Comparison of ENCODE assay signal across 25 cellular contexts in the genomic region with DNA sequence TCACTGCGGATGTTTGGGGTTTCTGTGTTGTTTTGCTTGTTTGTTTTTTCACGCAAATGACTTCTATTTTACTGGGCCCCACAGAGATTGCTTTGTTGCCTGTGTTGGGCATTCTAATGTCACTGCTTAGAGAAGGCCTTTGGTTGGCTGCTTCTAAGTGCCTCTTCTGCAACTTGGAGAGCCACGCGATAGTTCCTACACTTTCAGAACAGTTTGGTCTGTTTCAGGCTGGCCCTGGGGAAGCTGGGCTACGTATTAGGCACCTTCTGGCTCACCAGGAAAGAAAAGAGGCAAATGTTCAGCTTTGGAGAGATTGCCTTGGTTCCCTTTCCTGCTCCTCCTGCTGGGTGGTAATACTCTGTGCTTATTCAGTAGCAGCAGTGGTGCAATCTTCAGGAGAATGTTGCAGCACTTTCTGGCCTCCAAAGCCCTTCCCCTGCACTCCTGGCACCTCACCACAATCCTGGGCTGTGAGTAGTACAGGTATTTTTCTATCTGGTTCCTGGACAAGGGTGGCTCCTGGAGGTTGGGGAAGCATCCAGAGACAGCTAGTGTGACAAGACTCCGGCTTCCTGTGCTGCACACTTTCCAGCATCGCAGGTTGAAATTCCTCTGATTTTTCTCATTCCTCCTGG. TPM values are rescaled to one million over a fixed set of nuclear protein-coding genes. Genes with fewer than 3 reads are reported as not detected.
A peak's percentile ranks its signal among the peaks of the same experiment; 100 is the strongest.
DNase-seq lines count a peak whose midpoint lies in the region; ATAC-seq and TF ChIP-seq lines count a peak whose summit lies in the region.
"Had no signal": no experiment of that assay in that cellular context is flagged by ENCODE, and none has a peak within 500 bp of the region (broad histone marks: within the 10 kb centered on the region; RNA-seq: fewer than 3 reads in every experiment).

No MANE protein-coding gene starts in this region.

- H3K4me1 ChIP-seq in mammary epithelial cell (ENCODE audit: insufficient read depth, low read length) (peaks cover 26% of the 10 kb centered on the region), neutrophil (ENCODE audit: control insufficient read depth in 1 of 2, insufficient read depth in 1 of 2, low read depth in 1 of 2, low read length in 1 of 2) (peaks cover 50 to 58% of the 10 kb centered on the region in 2 experiments)
- H3K4me1 ChIP-seq: psoas muscle had no signal

- no peak overlapping the region for H3K9ac ChIP-seq in mammary epithelial cell (ENCODE audit: insufficient read depth, low read length)
- H3K9ac ChIP-seq: KMS-11 had no signal

- no peaks in the 10 kb centered on the region for H3K79me2 ChIP-seq in mammary epithelial cell (ENCODE audit: insufficient read depth, low read length)

- intact Hi-C loops in mammary epithelial cell (cut with micrococcal nuclease), result no loop called here

- H3K36me3 ChIP-seq in mammary epithelial cell (ENCODE audit: insufficient read depth, low read length) (no peaks in the 10 kb centered on the region), neutrophil (no peaks in the 10 kb centered on the region)
- H3K36me3 ChIP-seq: tibial nerve had no signal

- DNase-seq in AML-193 (lab: John Stamatoyannopoulos, UW) (peak; percentile 9 to 12), NB4 (ENCODE audit: low read depth) (peak; percentile 44), mammary epithelial cell (peak; percentile 69), NCI-H187 treated with DMSO at 0.1 percent for 48 hours (lab: John Stamatoyannopoulos, UW) (no peak), mucosa of gallbladder (ENCODE audit: low spot score) (no peak)
- DNase-seq: DND-41; effector CD8-positive, alpha-beta T cell; glutamatergic neuron; left ventricle myocardium superior; NCI-H2107; NCI-H524; Right ventricle myocardium superior; small intestine; stimulated activated CD4-positive, alpha-beta T cell treated with anti-CD3 and anti-CD28 coated beads, Interleukin-2, amount 100 ng/mL, for 48 hours; stimulated activated naive CD4-positive, alpha-beta T cell treated with Interleukin-2 at 50 U/mL for 16 hours had no signal

- CTCF ChIA-PET in mammary epithelial cell (lab: Charles Lee; ENCODE audit: low non-redundant PET), result no interaction called here

- H3K4me3 ChIP-seq in NB4 (ENCODE audit: low read depth, low read length) (no peak overlapping the region), mammary epithelial cell (replicated peaks in 1 of 3; ENCODE audit: insufficient read depth in 1 of 3, low read depth in 2 of 3, low read length in 3 of 3) (no peak overlapping the region), neutrophil (ENCODE audit: low read depth in 1 of 2, low read length in 1 of 2) (no peak overlapping the region)
- H3K4me3 ChIP-seq: mucosa of descending colon, psoas muscle, tibial nerve had no signal

- no peaks in the 10 kb centered on the region for H3K9me3 ChIP-seq in mammary epithelial cell (replicated peaks; ENCODE audit: insufficient read depth, low read length)
- no peaks in the 10 kb centered on the region for H3K9me3 ChIP-seq in neutrophil
- H3K9me3 ChIP-seq: mucosa of descending colon, psoas muscle, tibial nerve had no signal

- no peak for TF ChIP-seq POLR2A in NB4 (IDR thresholded peaks at IDR 0.05; ENCODE audit: extremely low read depth, insufficient read length)

- dilution Hi-C loops in mammary epithelial cell (cut with HindIII; ENCODE audit: low sequenced_read_pairs), result no loop called here

- H3K27ac ChIP-seq in mammary epithelial cell (ENCODE audit: insufficient read depth, low read depth, low read length) (no peak overlapping the region), neutrophil (peak overlapping the region; percentile 60)
- H3K27ac ChIP-seq: KMS-11, psoas muscle, tibial nerve had no signal

- BruUV-seq in mammary epithelial cell (replicated peaks; lab: Mats Ljungman, UMichigan), result no TSS peak

- ATAC-seq in HG03159 (IDR thresholded peaks at IDR 0.05; ENCODE audit: unreplicated experiment), result no peak
- ATAC-seq: left ventricle myocardium superior, mucosa of descending colon, psoas muscle had no signal

- H4K20me1 ChIP-seq in mammary epithelial cell (ENCODE audit: insufficient read depth, low read length), result no peaks in the 10 kb centered on the region

- TF ChIP-seq CTCF in NB4 (IDR thresholded peaks at IDR 0.05; ENCODE audit: low read depth, low read length) (no peak), mammary epithelial cell (conservative IDR thresholded peaks at IDR 0.05 in 1 of 2, IDR thresholded peaks at IDR 0.05 in 1 of 2; ENCODE audit: extremely low read depth in 1 of 2, insufficient read depth in 1 of 2, low read depth in 1 of 2, low read length in 2 of 2) (peak in 1 of 2 donors; percentile 37), neutrophil (IDR thresholded peaks at IDR 0.05) (no peak)

- H2AFZ ChIP-seq in mammary epithelial cell (ENCODE audit: low read depth, low read length), result no peak overlapping the region

- H3K4me2 ChIP-seq in mammary epithelial cell (ENCODE audit: insufficient read depth, low read depth, low read length), result no peak overlapping the region
- H3K4me2 ChIP-seq: KMS-11 had no signal

- WGBS in mammary epithelial cell (ENCODE audit: low coverage, missing lambda C conversion rate), result 66% methylated on average over 7 of the region's 7 CpGs

- in situ Hi-C loops in mammary epithelial cell (cut with MboI; ENCODE audit: low sequenced_read_pairs in 2 of 2), result loop anchor here in 1 of 2 donors (10.0 kb wide), 1 partner anchor 183 kb away; no protein-coding TSS in a partner anchor

- H3K27me3 ChIP-seq in mammary epithelial cell (ENCODE audit: insufficient read depth, low read length), result peaks cover 5% of the 10 kb centered on the region
- H3K27me3 ChIP-seq in neutrophil, result peaks cover 7% of the 10 kb centered on the region
- H3K27me3 ChIP-seq: tibial nerve had no signal

RNA-seq across cellular contexts. Expression of gene ANTXRL, which starts 1.2 kb away (rescaled TPM):
- total RNA-seq in mammary epithelial cell (not detected), mucosa of gallbladder (not detected)
- polyA plus RNA-seq in mammary epithelial cell, result not detected
- not detected for polyA minus RNA-seq in mammary epithelial cell
- total RNA-seq: astrocyte, cerebellum, H4, left ventricle myocardium superior, mucosa of descending colon, neural crest cell, psoas muscle, Right ventricle myocardium superior, tibial nerve had no signal

Comparison
In these comparisons a context has a peak if more than half of its experiments do, and no peak if none do; other contexts are left out.
1. DNase-seq: peak in AML-193 (2 of 2), NB4 (single experiment) and mammary epithelial cell (single experiment); none in NCI-H187 treated with DMSO at 0.1 percent for 48 hours (single experiment) and mucosa of gallbladder (single experiment).